ENCODE assay signal across 11 cellular contexts in the genomic region with DNA sequence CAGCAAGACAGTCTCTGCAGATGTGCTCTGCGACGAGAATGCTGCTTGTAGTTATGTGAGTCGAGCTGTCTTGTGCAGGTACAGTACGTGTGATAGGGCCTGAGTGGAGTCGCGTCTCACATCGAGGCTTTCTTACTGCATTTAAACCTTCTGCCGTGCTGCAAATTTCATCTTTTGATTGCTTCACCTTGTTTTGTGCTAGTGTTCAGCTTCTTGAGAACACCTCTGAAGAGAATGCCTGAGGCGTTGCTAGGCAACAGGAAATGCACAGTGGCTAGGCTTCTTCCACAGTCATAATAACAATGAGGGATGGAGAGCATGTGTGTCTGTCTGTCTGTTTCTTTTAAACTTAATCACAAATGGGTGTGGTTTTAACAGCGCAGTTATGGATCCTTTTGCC. TPM values are rescaled to one million over a fixed set of nuclear protein-coding genes. Genes with fewer than 3 reads are reported as not detected.
DNase-seq lines count a peak whose midpoint lies in the region; ATAC-seq and TF ChIP-seq lines count a peak whose summit lies in the region.
"Had no signal": no experiment of that assay in that cellular context is flagged by ENCODE, and none has a peak within 500 bp of the region (broad histone marks: within the 10 kb centered on the region; RNA-seq: fewer than 3 reads in every experiment).

No MANE protein-coding gene starts in this region.

- peaks cover 0 to 14% (median 0%) of the 10 kb centered on the region in 4 donors for H3K36me3 ChIP-seq in sigmoid colon
- no peaks in the 10 kb centered on the region for H3K36me3 ChIP-seq in prostate gland
- H3K36me3 ChIP-seq: ovary had no signal

- no peaks in the 10 kb centered on the region for H3K9me3 Mint-ChIP-seq in T-cell

- H3K27ac Mint-ChIP-seq in T-cell = peak overlapping the region; percentile 63 to 75

- H3K4me3 ChIP-seq in fibroblast of mammary gland (ENCODE audit: control insufficient read depth, low read depth, low read length) (no peak overlapping the region), sigmoid colon (no peak overlapping the region), prostate gland (no peak overlapping the region)
- H3K4me3 ChIP-seq: ovary had no signal

- H3K27ac ChIP-seq in sigmoid colon (peak overlapping the region; percentile 51 to 89 (median 80)), prostate gland (no peak overlapping the region)
- H3K27ac ChIP-seq: ovary had no signal

- peaks cover 90 to 95% (median 93%) of the 10 kb centered on the region in 3 donors for H3K4me1 Mint-ChIP-seq in T-cell

- 86 to 95% methylated on average over 10 of the region's 10 CpGs for WGBS in sigmoid colon, 2 donors
- WGBS in prostate gland = 84% methylated on average over 10 of the region's 10 CpGs

- TF ChIP-seq POLR2A in sigmoid colon (IDR thresholded peaks at IDR 0.05) (no peak), prostate gland (IDR thresholded peaks at IDR 0.05) (no peak)

- H3K9me3 ChIP-seq in sigmoid colon (no peaks in the 10 kb centered on the region), prostate gland (no peaks in the 10 kb centered on the region)
- H3K9me3 ChIP-seq: ovary had no signal

- peak overlapping the region in 1 of 3 donors; percentile 4 for H3K4me3 Mint-ChIP-seq in T-cell
- H3K4me3 Mint-ChIP-seq: T-helper 17 cell had no signal

- H3K4me1 ChIP-seq in sigmoid colon (peaks cover 0 to 85% (median 82%) of the 10 kb centered on the region in 4 donors), prostate gland (replicated peaks) (no peaks in the 10 kb centered on the region)

- no peak for TF ChIP-seq EP300 in sigmoid colon (IDR thresholded peaks at IDR 0.05)

- ATAC-seq in T-cell (replicated peaks in 1 of 4) = peak in 1 of 4 experiments; percentile 33
- ATAC-seq: T-helper 17 cell had no signal

- POLR2A ChIA-PET in T-cell (lab: Charles Lee) = no interaction called here

- no peaks in the 10 kb centered on the region for H3K27me3 Mint-ChIP-seq in T-cell
- H3K27me3 Mint-ChIP-seq: T-helper 17 cell had no signal

- CTCF ChIA-PET in T-cell (lab: Charles Lee) = interaction anchor here in 1 of 2 donors (0.6 kb wide), 1 partner anchor 1989 kb away, joined by 3 read pairs; no protein-coding TSS in a partner anchor

- DNase-seq in activated CD4-positive, alpha-beta T cell treated with anti-CD3 and anti-CD28 coated beads, Interleukin-2, amount 50 U/mL, for 1 hour = peak; percentile 24
- no peak for DNase-seq in activated CD4-positive, alpha-beta T cell treated with anti-CD3 and anti-CD28 coated beads for 4 hours
- DNase-seq in T-cell = peak in 24 of 34 experiments; percentile 6 to 65 (median 27)
- peak; percentile 68 for DNase-seq in fibroblast of mammary gland (ENCODE audit: low read depth)
- peak; percentile 82 for DNase-seq in sigmoid colon
- DNase-seq in DMS153 treated with DMSO at 0.1 percent for 48 hours (lab: John Stamatoyannopoulos, UW; ENCODE audit: unreplicated experiment) = no peak
- DNase-seq in GM19238 (ENCODE audit: insufficient read length, low spot score) = no peak
- no peak for DNase-seq in prostate gland (ENCODE audit: low spot score)
- DNase-seq: AML-193, ovary, T-helper 17 cell had no signal

- intact Hi-C loops in sigmoid colon (cut with DNase I) (loop anchor here (5.0 kb wide), 2 partner anchors 179 to 204 kb away; no protein-coding TSS in a partner anchor), prostate gland (cut with DNase I) (loop anchor here (5.0 kb wide), 3 partner anchors 54 to 221 kb away; a partner anchor contains a TSS)

- H3K27me3 ChIP-seq in sigmoid colon (no peaks in the 10 kb centered on the region), prostate gland (replicated peaks; ENCODE audit: insufficient read depth) (no peaks in the 10 kb centered on the region)
- H3K27me3 ChIP-seq: ovary had no signal

- peaks cover 46% of the 10 kb centered on the region for H3K36me3 Mint-ChIP-seq in T-cell

- TF ChIP-seq CTCF in fibroblast of mammary gland (conservative IDR thresholded peaks at IDR 0.05; ENCODE audit: control insufficient read depth, insufficient read depth, low read depth, low read length) (no peak), sigmoid colon (IDR thresholded peaks at IDR 0.05) (no peak), prostate gland (IDR thresholded peaks at IDR 0.05) (no peak)

RNA-seq across cellular contexts. Expression of a gene that starts 52.9 kb away (rescaled TPM):
- total RNA-seq in T-cell = 10 to 100 TPM; 29.0 to 98.1 (median 75.0) TPM
- total RNA-seq in sigmoid colon = 10 to 100 TPM; 41.0 to 95.8 (median 70.7) TPM
- 100 to 1,000 TPM in 1 of 3 donors, 10 to 100 TPM in 2; 60.0 to 118 (median 88.3) TPM for polyA plus RNA-seq in sigmoid colon
- total RNA-seq in prostate gland = 10 to 100 TPM; 24.9 to 75.8 TPM

RNA-seq across cellular contexts. Expression of a gene that starts 52.9 kb away (rescaled TPM):
- total RNA-seq in T-cell = 10 to 100 TPM in 4 of 5 donors, 1 to 10 TPM in 1; 7.6 to 38.5 (median 25.4) TPM
- total RNA-seq in sigmoid colon = 10 to 100 TPM; 20.6 to 41.8 (median 22.7) TPM
- polyA plus RNA-seq in sigmoid colon = 1 to 10 TPM in 2 of 3 donors, under 1 TPM in 1; 0.60 to 3.6 (median 1.2) TPM
- total RNA-seq in prostate gland = 10 to 100 TPM in 1 of 2 donors, 1 to 10 TPM in 1; 8.2 to 44.0 TPM

Comparison
In these comparisons a context has a peak if more than half of its experiments do, and no peak if none do; other contexts are left out.
1. DNase-seq: peak in activated CD4-positive, alpha-beta T cell treated with anti-CD3 and anti-CD28 coated beads, Interleukin-2, amount 50 U/mL, for 1 hour (single experiment), T-cell (24 of 34), fibroblast of mammary gland (single experiment) and sigmoid colon (single experiment); none in activated CD4-positive, alpha-beta T cell treated with anti-CD3 and anti-CD28 coated beads for 4 hours (0 of 2), DMS153 treated with DMSO at 0.1 percent for 48 hours (single experiment), GM19238 (single experiment) and prostate gland (single experiment).
2. H3K27ac ChIP-seq: peak in sigmoid colon (4 of 4); none in prostate gland (0 of 2).